ENCODE assay signal across 30 cellular contexts in the genomic region with DNA sequence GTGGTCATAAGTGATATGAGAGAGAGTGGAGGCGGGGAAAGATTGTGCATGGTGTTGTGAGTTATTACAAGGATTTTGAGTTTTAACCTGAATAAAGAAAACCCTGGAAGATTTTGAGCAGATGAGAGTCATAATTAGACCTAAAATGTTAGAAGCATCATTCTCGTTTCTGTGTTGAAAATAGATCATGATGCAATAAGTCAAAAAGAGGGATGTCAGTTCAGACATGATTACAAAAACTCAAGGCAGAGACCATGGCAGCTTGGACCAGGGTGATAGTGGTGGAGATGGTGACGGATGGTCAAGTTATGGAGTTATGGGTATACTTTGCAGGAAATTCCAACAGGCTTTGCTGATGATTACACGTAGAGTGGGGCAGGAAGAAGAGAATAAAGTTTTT.
"Had no signal": no experiment of that assay in that cellular context is flagged by ENCODE, and none has a peak within 500 bp of the region (broad histone marks: within the 10 kb centered on the region; RNA-seq: fewer than 3 reads in every experiment).

No MANE protein-coding gene starts in this region.

- H3K27ac Mint-ChIP-seq: natural killer cell; neural progenitor cell; progenitor cell of endocrine pancreas; stimulated activated memory B cell treated with anti-CD40 and anti-IgM and Interleukin-4, amounts not matched to agents 10 μg/mL and 1 μg/mL and 100 μg/mL, for 72 hours; stimulated activated naive CD8-positive, alpha-beta T cell treated with anti-CD3 and anti-CD28 coated beads, Interleukin-15, amount 100 ng/mL, for 72 hours; type B pancreatic cell had no signal

- H3K36me3 Mint-ChIP-seq: natural killer cell; neural progenitor cell; stimulated activated memory B cell treated with anti-CD40 and anti-IgM and Interleukin-4, amounts not matched to agents 10 μg/mL and 1 μg/mL and 100 μg/mL, for 72 hours; type B pancreatic cell had no signal

- H3K27me3 ChIP-seq: ovary, suprapubic skin, testis, tibial artery, transverse colon, upper lobe of right lung, uterus had no signal

- H3K79me2 ChIP-seq: parathyroid adenoma had no signal

- H2AFZ ChIP-seq: neural progenitor cell, parathyroid adenoma had no signal

- H3K27ac ChIP-seq: neural progenitor cell, ovary, parathyroid adenoma, psoas muscle, skin epidermis, spleen, suprapubic skin, testis, tibial artery, transverse colon, upper lobe of right lung had no signal

- H3K9me3 ChIP-seq: ovary, psoas muscle, spleen, suprapubic skin, testis, tibial artery, transverse colon, upper lobe of right lung, uterus had no signal

- H3K4me1 Mint-ChIP-seq: natural killer cell; stimulated activated memory B cell treated with anti-CD40 and anti-IgM and Interleukin-4, amounts not matched to agents 10 μg/mL and 1 μg/mL and 100 μg/mL, for 72 hours; stimulated activated naive CD8-positive, alpha-beta T cell treated with anti-CD3 and anti-CD28 coated beads, Interleukin-15, amount 100 ng/mL, for 72 hours had no signal

- H3K9me3 Mint-ChIP-seq: natural killer cell; nephron; stimulated activated memory B cell treated with anti-CD40 and anti-IgM and Interleukin-4, amounts not matched to agents 10 μg/mL and 1 μg/mL and 100 μg/mL, for 72 hours; stimulated activated naive CD8-positive, alpha-beta T cell treated with anti-CD3 and anti-CD28 coated beads, Interleukin-15, amount 100 ng/mL, for 72 hours had no signal

- H3K4me2 ChIP-seq: neural progenitor cell, smooth muscle cell had no signal

- H3K4me3 Mint-ChIP-seq: natural killer cell; nephron; neural progenitor cell; stimulated activated memory B cell treated with anti-CD40 and anti-IgM and Interleukin-4, amounts not matched to agents 10 μg/mL and 1 μg/mL and 100 μg/mL, for 72 hours; stimulated activated naive CD8-positive, alpha-beta T cell treated with anti-CD3 and anti-CD28 coated beads, Interleukin-15, amount 100 ng/mL, for 72 hours; type B pancreatic cell had no signal

- H3K4me1 ChIP-seq: parathyroid adenoma, psoas muscle, spleen, transverse colon had no signal

- DNase-seq: natural killer cell; occipital lobe; ovary; posterior cingulate gyrus; psoas muscle; right cardiac atrium; spleen; stimulated activated CD4-positive, alpha-beta T cell treated with anti-CD3 and anti-CD28 coated beads, Interleukin-12 subunit alpha, Interleukin-12 subunit beta, amount 100 ng/mL, for 4 hours; stimulated activated CD4-positive, alpha-beta T cell treated with anti-CD3 and anti-CD28 coated beads, Interleukin-1b, Interleukin-23, amount 100 ng/mL, for 48 hours; stimulated activated CD4-positive, alpha-beta T cell treated with anti-CD3 and anti-CD28 coated beads, Interleukin-4, amount 100 ng/mL, for 1 hour; stimulated activated CD4-positive, alpha-beta T cell treated with anti-CD3 and anti-CD28 coated beads, Interleukin-4, amount 100 ng/mL, for 4 hours; stimulated activated CD8-positive, alpha-beta memory T cell treated with anti-CD3 and anti-CD28 coated beads, Interleukin-4, amount 100 ng/mL, for 48 hours; stimulated activated naive CD4-positive, alpha-beta T cell; stimulated activated naive CD8-positive, alpha-beta T cell treated with anti-CD3 and anti-CD28 coated beads, Interleukin-15, amount 100 ng/mL, for 72 hours; stimulated activated naive CD8-positive, alpha-beta T cell treated with anti-CD3 and anti-CD28 coated beads, Interleukin-15, Interleukin-2, amounts not matched to agents 100 U/mL and 50 U/mL, for 24 hours; substantia nigra; testis; tibial artery; transverse colon; upper lobe of right lung; uterus had no signal

- H3K4me3 ChIP-seq: neural progenitor cell, ovary, psoas muscle, skin epidermis, smooth muscle cell, spleen, suprapubic skin, testis, tibial artery, transverse colon, upper lobe of right lung, uterus had no signal

- H3K36me3 ChIP-seq: neural progenitor cell, ovary, spleen, suprapubic skin, tibial artery, transverse colon, upper lobe of right lung, uterus had no signal

- H3K9ac ChIP-seq: neural progenitor cell, parathyroid adenoma had no signal
